30 cellular contexts compared by ENCODE assay signal in genomic region chr6:72175936-72176335, GRCh38.
"Had no signal": no experiment of that assay in that cellular context is flagged by ENCODE, and none has a peak within 500 bp of the region (broad histone marks: within the 10 kb centered on the region; RNA-seq: fewer than 3 reads in every experiment).

No MANE protein-coding gene starts in this region.

- H3K27me3 ChIP-seq: MG63 had no signal

- H3K36me3 Mint-ChIP-seq: activated CD8-positive, alpha-beta memory T cell treated with anti-CD3 and anti-CD28 coated beads, Interleukin-2, amount 10 ng/mL, durations not matched to agents 7 days and 5 days; activated naive CD4-positive, alpha-beta T cell treated with anti-CD3 and anti-CD28 coated beads, Interleukin-2, amount 50 U/mL, for 24 hours had no signal

- H3K9me3 ChIP-seq: MG63 had no signal

- H3K9me3 Mint-ChIP-seq: activated B cell treated with CpG ODN at 0.5 μM for 24 hours; activated naive CD4-positive, alpha-beta T cell treated with anti-CD3 and anti-CD28 coated beads, Interleukin-2, amount 50 U/mL, for 24 hours; activated T-cell treated with anti-CD3 and anti-CD28 coated beads, Interleukin-2, amount 50 U/mL, for 24 hours; activated T-helper 1 cell treated with anti-CD3 and anti-CD28 coated beads, Interleukin-12 subunit alpha, Interleukin-12 subunit beta, Interleukin-2, Interleukin-4 antibody, amounts not matched to agents 30 ng/mL and 10 ng/mL and 1 ng/mL, durations not matched to agents 14 hours and 24 hours and 36 hours had no signal

- H3K4me3 Mint-ChIP-seq: activated B cell treated with CpG ODN at 0.5 μM for 24 hours; activated CD4-positive, alpha-beta T cell treated with anti-CD3 and anti-CD28 coated beads, Interleukin-2, amount 10 ng/mL, durations not matched to agents 24 days and 14 days; activated CD8-positive, alpha-beta memory T cell treated with anti-CD3 and anti-CD28 coated beads, Interleukin-2, amount 10 ng/mL, durations not matched to agents 7 days and 5 days; activated naive CD4-positive, alpha-beta T cell treated with anti-CD3 and anti-CD28 coated beads, Interleukin-2, amount 50 U/mL, for 24 hours; activated T-cell treated with anti-CD3 and anti-CD28 coated beads, Interleukin-2, amount 50 U/mL, for 24 hours; activated T-helper 1 cell treated with anti-CD3 and anti-CD28 coated beads, Interleukin-12 subunit alpha, Interleukin-12 subunit beta, Interleukin-2, Interleukin-4 antibody, amounts not matched to agents 30 ng/mL and 10 ng/mL and 1 ng/mL, durations not matched to agents 14 hours and 24 hours and 36 hours; T-helper 17 cell had no signal

- H3K27ac ChIP-seq: brain microvascular endothelial cell had no signal

- H3K27ac Mint-ChIP-seq: activated B cell treated with CpG ODN at 0.5 μM for 24 hours; activated CD4-positive, alpha-beta T cell treated with anti-CD3 and anti-CD28 coated beads, Interleukin-2, amount 10 ng/mL, durations not matched to agents 24 days and 14 days; activated CD8-positive, alpha-beta memory T cell treated with anti-CD3 and anti-CD28 coated beads, Interleukin-2, amount 10 ng/mL, durations not matched to agents 7 days and 5 days; activated naive CD4-positive, alpha-beta T cell treated with anti-CD3 and anti-CD28 coated beads, Interleukin-2, amount 50 U/mL, for 24 hours; activated T-cell treated with anti-CD3 and anti-CD28 coated beads, Interleukin-2, amount 50 U/mL, for 24 hours; activated T-helper 1 cell treated with anti-CD3 and anti-CD28 coated beads, Interleukin-12 subunit alpha, Interleukin-12 subunit beta, Interleukin-2, Interleukin-4 antibody, amounts not matched to agents 30 ng/mL and 10 ng/mL and 1 ng/mL, durations not matched to agents 14 hours and 24 hours and 36 hours; T-helper 17 cell had no signal

- DNase-seq: activated B cell treated with CpG ODN at 0.5 μM for 24 hours; activated CD4-positive, alpha-beta T cell treated with anti-CD3 and anti-CD28 coated beads for 1 hour; activated CD4-positive, alpha-beta T cell treated with anti-CD3 and anti-CD28 coated beads, Interleukin-2, amount 10 ng/mL, durations not matched to agents 24 days and 14 days; activated CD4-positive, alpha-beta T cell treated with anti-CD3 and anti-CD28 coated beads, Interleukin-2, amount 50 U/mL, for 48 hours; activated CD8-positive, alpha-beta memory T cell treated with anti-CD3 and anti-CD28 coated beads, Interleukin-2, amount 10 ng/mL, durations not matched to agents 7 days and 5 days; activated effector memory CD4-positive, alpha-beta T cell treated with Interleukin-2 at 50 U/mL for 16 hours; activated naive CD4-positive, alpha-beta T cell; activated T-cell treated with anti-CD3 and anti-CD28 coated beads, Interleukin-2, amount 50 U/mL, for 24 hours; amygdala; brain microvascular endothelial cell; cerebellar nuclear complex; MG63; MV-4-11; NCI-H1092 treated with DMSO at 0.1 percent for 48 hours; NCI-H1417 treated with DMSO at 0.1 percent for 48 hours; NCI-H1694; NCI-H2029; NCI-H2107; NCI-H2171 treated with DMSO at 0.1 percent for 48 hours; NCI-H510A treated with DMSO at 0.1 percent for 48 hours; NCI-H69; NK-92 treated with Interleukin-12 subunit alpha and Interleukin-12 subunit beta, amount 100 ng/mL, for 24 hours; OCI-M1; RPMI8226; T-helper 17 cell; T1000 had no signal

- H3K4me1 Mint-ChIP-seq: activated B cell treated with CpG ODN at 0.5 μM for 24 hours; activated CD4-positive, alpha-beta T cell treated with anti-CD3 and anti-CD28 coated beads, Interleukin-2, amount 10 ng/mL, durations not matched to agents 24 days and 14 days; activated CD8-positive, alpha-beta memory T cell treated with anti-CD3 and anti-CD28 coated beads, Interleukin-2, amount 10 ng/mL, durations not matched to agents 7 days and 5 days; activated naive CD4-positive, alpha-beta T cell treated with anti-CD3 and anti-CD28 coated beads, Interleukin-2, amount 50 U/mL, for 24 hours; T-helper 17 cell had no signal

- ATAC-seq: activated CD8-positive, alpha-beta memory T cell treated with anti-CD3 and anti-CD28 coated beads, Interleukin-2, amount 10 ng/mL, durations not matched to agents 7 days and 5 days; Panc1; Right ventricle myocardium inferior; T-helper 17 cell had no signal

- H3K36me3 ChIP-seq: brain microvascular endothelial cell, MG63 had no signal

- H3K4me3 ChIP-seq: MG63 had no signal
